Comparison of ENCODE assay signal across 5 cellular contexts in genomic region chr15:20501512-20502222, GRCh38. TPM values are rescaled to one million over a fixed set of nuclear protein-coding genes. Genes with fewer than 3 reads are reported as not detected.
"Had no signal": no experiment of that assay in that cellular context is flagged by ENCODE, and none has a peak within 500 bp of the region (broad histone marks: within the 10 kb centered on the region; RNA-seq: fewer than 3 reads in every experiment).

No MANE protein-coding gene starts in this region.

RNA-seq across cellular contexts. Expression of gene GOLGA6L6, which starts 39.9 kb away (rescaled TPM):
- total RNA-seq: HepG2, HT-29, HT1080, IMR-90, K562 had no signal
